ENCODE assay signal across 8 cellular contexts in genomic region chr2:38959938-38960608, GRCh38.
DNase-seq lines count a peak whose midpoint lies in the region; ATAC-seq and TF ChIP-seq lines count a peak whose summit lies in the region.

No MANE protein-coding gene starts in this region.

- H3K4me3 ChIP-seq in mesodermal cell (ENCODE audit: extremely low read depth, insufficient read depth, low read length, poor library complexity, severe bottlenecking) (peak overlapping the region; percentile 16), OCI-LY7 (ENCODE audit: low read depth, low read length, poor library complexity, severe bottlenecking) (no peak overlapping the region)

- peaks cover 7% of the 10 kb centered on the region for H3K4me1 Mint-ChIP-seq in activated CD8-positive, alpha-beta memory T cell treated with anti-CD3 and anti-CD28 coated beads, Interleukin-2, amount 10 ng/mL, durations not matched to agents 7 days and 5 days
- H3K4me1 Mint-ChIP-seq in endothelial cell (ENCODE audit: unreplicated experiment), result peaks cover 3% of the 10 kb centered on the region

- H3K79me2 ChIP-seq in OCI-LY7 (ENCODE audit: insufficient read depth, low read depth, low read length), result no peaks in the 10 kb centered on the region

- 71 to 76% methylated on average over 62 to 93 of the region's 97 CpGs for WGBS in mesodermal cell (ENCODE audit: insufficient coverage in 2 of 2), 2 experiments

- H3K9me3 ChIP-seq in mesodermal cell (ENCODE audit: control insufficient read depth, low read length), result no peaks in the 10 kb centered on the region
- H3K9me3 ChIP-seq in OCI-LY7 (ENCODE audit: low read length), result no peaks in the 10 kb centered on the region

- intact Hi-C loops in OCI-LY7 (cut with micrococcal nuclease; ENCODE audit: unreplicated experiment), result no loop called here

- H3K36me3 ChIP-seq in mesodermal cell (ENCODE audit: control insufficient read depth, insufficient read depth, low read length) (no peaks in the 10 kb centered on the region), OCI-LY7 (ENCODE audit: insufficient read depth, low read length) (no peaks in the 10 kb centered on the region)

- ATAC-seq in HG02973 (IDR thresholded peaks at IDR 0.05; ENCODE audit: unreplicated experiment), result peak; percentile 69
- peak; percentile 100 for ATAC-seq in activated CD8-positive, alpha-beta memory T cell treated with anti-CD3 and anti-CD28 coated beads, Interleukin-2, amount 10 ng/mL, durations not matched to agents 7 days and 5 days

- DNase-seq in GM03348 (ENCODE audit: low spot score), result peak; percentile 93
- DNase-seq in activated CD8-positive, alpha-beta memory T cell treated with anti-CD3 and anti-CD28 coated beads, Interleukin-2, amount 10 ng/mL, durations not matched to agents 7 days and 5 days, result peak; percentile 84
- DNase-seq in endothelial cell (ENCODE audit: low spot score), result peak; percentile 74
- peak; percentile 2 for DNase-seq in stimulated activated CD8-positive, alpha-beta memory T cell treated with anti-CD3 and anti-CD28 coated beads, Interleukin-15, amount 100 ng/mL, for 1 hour (ENCODE audit: low read depth)
- DNase-seq in OCI-LY7 (ENCODE audit: low spot score), result no peak
- DNase-seq in NCI-H1930 (lab: John Stamatoyannopoulos, UW), result no peak

- TF ChIP-seq CTCF in endothelial cell (IDR thresholded peaks at IDR 0.05; ENCODE audit: unreplicated experiment) (no peak), OCI-LY7 (conservative IDR thresholded peaks at IDR 0.05; ENCODE audit: low read length) (no peak)

- no TSS peak for BruUV-seq in OCI-LY7 (replicated peaks; lab: Mats Ljungman, UMichigan)

- peaks cover 49% of the 10 kb centered on the region for H3K27me3 Mint-ChIP-seq in activated CD8-positive, alpha-beta memory T cell treated with anti-CD3 and anti-CD28 coated beads, Interleukin-2, amount 10 ng/mL, durations not matched to agents 7 days and 5 days
- H3K27me3 Mint-ChIP-seq in endothelial cell (ENCODE audit: unreplicated experiment), result peaks cover 5% of the 10 kb centered on the region

- no peaks in the 10 kb centered on the region for H3K36me3 Mint-ChIP-seq in activated CD8-positive, alpha-beta memory T cell treated with anti-CD3 and anti-CD28 coated beads, Interleukin-2, amount 10 ng/mL, durations not matched to agents 7 days and 5 days
- H3K36me3 Mint-ChIP-seq in endothelial cell (ENCODE audit: low read depth, unreplicated experiment), result peaks cover 3% of the 10 kb centered on the region

- H3K27ac Mint-ChIP-seq in activated CD8-positive, alpha-beta memory T cell treated with anti-CD3 and anti-CD28 coated beads, Interleukin-2, amount 10 ng/mL, durations not matched to agents 7 days and 5 days, result no peak overlapping the region
- H3K27ac Mint-ChIP-seq in endothelial cell (ENCODE audit: unreplicated experiment), result no peak overlapping the region

- POLR2A ChIA-PET in OCI-LY7 (lab: Charles Lee), result no interaction called here

- no peak overlapping the region for H3K4me2 ChIP-seq in OCI-LY7 (ENCODE audit: low read length)

- no peak overlapping the region for H3K27ac ChIP-seq in mesodermal cell (ENCODE audit: low read depth, low read length, severe bottlenecking)
- H3K27ac ChIP-seq in OCI-LY7 (ENCODE audit: low read depth, low read length, poor library complexity, severe bottlenecking), result no peak overlapping the region

- CTCF ChIA-PET in activated CD8-positive, alpha-beta memory T cell treated with anti-CD3 and anti-CD28 coated beads, Interleukin-2, amount 10 ng/mL, durations not matched to agents 7 days and 5 days (lab: Charles Lee), result interaction anchor here (1.0 to 2.2 kb wide), 6 partner anchors 11 to 272 kb away, joined by 4 to 15 read pairs (median 6); no protein-coding TSS in a partner anchor
- CTCF ChIA-PET in OCI-LY7 (lab: Charles Lee; ENCODE audit: unreplicated experiment), result no interaction called here

- no peaks in the 10 kb centered on the region for H3K4me1 ChIP-seq in mesodermal cell (ENCODE audit: control insufficient read depth, insufficient read depth, low read length, poor library complexity, severe bottlenecking)
- H3K4me1 ChIP-seq in OCI-LY7 (ENCODE audit: insufficient read depth, low read length, poor library complexity, severe bottlenecking), result no peaks in the 10 kb centered on the region

- H3K4me3 Mint-ChIP-seq in activated CD8-positive, alpha-beta memory T cell treated with anti-CD3 and anti-CD28 coated beads, Interleukin-2, amount 10 ng/mL, durations not matched to agents 7 days and 5 days, result peak overlapping the region; percentile 44
- no peak overlapping the region for H3K4me3 Mint-ChIP-seq in endothelial cell (ENCODE audit: unreplicated experiment)

- H3K9me2 ChIP-seq in OCI-LY7 (ENCODE audit: insufficient read depth, low read length), result no peaks in the 10 kb centered on the region

- no peak overlapping the region for H2AFZ ChIP-seq in OCI-LY7 (ENCODE audit: low read length)

- H4K20me1 ChIP-seq in OCI-LY7 (ENCODE audit: insufficient read depth, low read length), result no peaks in the 10 kb centered on the region

- H3K9me3 Mint-ChIP-seq in activated CD8-positive, alpha-beta memory T cell treated with anti-CD3 and anti-CD28 coated beads, Interleukin-2, amount 10 ng/mL, durations not matched to agents 7 days and 5 days (ENCODE audit: low read depth), result no peaks in the 10 kb centered on the region
- no peaks in the 10 kb centered on the region for H3K9me3 Mint-ChIP-seq in endothelial cell (ENCODE audit: unreplicated experiment)

Comparison
In these comparisons a context has a peak if more than half of its experiments do, and no peak if none do; other contexts are left out.
1. DNase-seq: peak in GM03348 (single experiment), activated CD8-positive, alpha-beta memory T cell treated with anti-CD3 and anti-CD28 coated beads, Interleukin-2, amount 10 ng/mL, durations not matched to agents 7 days and 5 days (single experiment), endothelial cell (single experiment) and stimulated activated CD8-positive, alpha-beta memory T cell treated with anti-CD3 and anti-CD28 coated beads, Interleukin-15, amount 100 ng/mL, for 1 hour (single experiment); none in OCI-LY7 (single experiment) and NCI-H1930 (0 of 2).